10 cellular contexts compared by ENCODE assay signal in genomic region chr9:109780453-109781033, GRCh38. TPM values are rescaled to one million over a fixed set of nuclear protein-coding genes. Genes with fewer than 3 reads are reported as not detected.
DNase-seq lines count a peak whose midpoint lies in the region; ATAC-seq and TF ChIP-seq lines count a peak whose summit lies in the region.
"Had no signal": no experiment of that assay in that cellular context is flagged by ENCODE, and none has a peak within 500 bp of the region (broad histone marks: within the 10 kb centered on the region; RNA-seq: fewer than 3 reads in every experiment).

No MANE protein-coding gene starts in this region.

- H3K9me3 ChIP-seq in RWPE2 (ENCODE audit: severe bottlenecking) = no peaks in the 10 kb centered on the region
- H3K9me3 ChIP-seq in gastroesophageal sphincter = no peaks in the 10 kb centered on the region
- H3K9me3 ChIP-seq in trophoblast cell (ENCODE audit: insufficient read depth, low read depth, low read length) = no peaks in the 10 kb centered on the region

- ATAC-seq in RWPE2 (ENCODE audit: low read depth) (peak; percentile 33), gastroesophageal sphincter (no peak), GM19463 (IDR thresholded peaks at IDR 0.05; ENCODE audit: unreplicated experiment) (no peak)
- ATAC-seq in activated naive CD4-positive, alpha-beta T cell treated with anti-CD3 and anti-CD28 coated beads, Interleukin-2, amount 50 U/mL, for 72 hours = no peak

- DNase-seq in Daoy (ENCODE audit: low read depth) (peak; percentile 66), RWPE2 (ENCODE audit: low spot score) (no peak), trophoblast cell (no peak), occipital lobe (lab: John Stamatoyannopoulos, UW) (no peak), NCI-H82 (lab: John Stamatoyannopoulos, UW) (no peak)
- DNase-seq in activated naive CD4-positive, alpha-beta T cell treated with anti-CD3 and anti-CD28 coated beads, Interleukin-2, amount 50 U/mL, for 72 hours (ENCODE audit: low spot score in 2 of 2) = no peak
- DNase-seq: activated gamma-delta T cell treated with Interleukin-2 at 50 U/mL for 16 hours, KG1 had no signal

- peaks cover 7% of the 10 kb centered on the region for H3K79me1 ChIP-seq in trophoblast cell (ENCODE audit: low read length)

- peaks cover 4% of the 10 kb centered on the region for H3K79me2 ChIP-seq in trophoblast cell (ENCODE audit: control insufficient read depth, insufficient read depth, low read length, poor library complexity)

- peak overlapping the region; percentile 70 for H4K12ac ChIP-seq in trophoblast cell (ENCODE audit: low read depth, low read length)

- H3K27ac ChIP-seq in RWPE2 (ENCODE audit: poor library complexity, severe bottlenecking) = no peak overlapping the region
- peak overlapping the region in 3 of 4 donors; percentile 58 to 59 (median 59) for H3K27ac ChIP-seq in gastroesophageal sphincter
- H3K27ac ChIP-seq in trophoblast cell (ENCODE audit: low read depth, low read length) = peak overlapping the region; percentile 45

- no peaks in the 10 kb centered on the region for H3K9me3 Mint-ChIP-seq in activated naive CD4-positive, alpha-beta T cell treated with anti-CD3 and anti-CD28 coated beads, Interleukin-2, amount 50 U/mL, for 72 hours

- peak overlapping the region; percentile 68 for H2BK120ac ChIP-seq in trophoblast cell (ENCODE audit: insufficient read depth, low read length, poor library complexity)

- 0 to 4% methylated on average over 2 to 5 of the region's 16 CpGs for WGBS in gastroesophageal sphincter (ENCODE audit: low coverage in 1 of 2), 2 donors
- WGBS in trophoblast cell (ENCODE audit: extremely low coverage, insufficient coverage, insufficient read length) = no CpG with 5 or more reads among the region's 16 CpGs

- H3K27me3 ChIP-seq in RWPE2 (ENCODE audit: insufficient read depth, poor library complexity, severe bottlenecking) (no peaks in the 10 kb centered on the region), gastroesophageal sphincter (peaks cover 27% of the 10 kb centered on the region), trophoblast cell (ENCODE audit: insufficient read depth, low read length) (no peaks in the 10 kb centered on the region)

- H3K36me3 ChIP-seq in RWPE2 (ENCODE audit: low read depth) (no peaks in the 10 kb centered on the region), gastroesophageal sphincter (no peaks in the 10 kb centered on the region), trophoblast cell (ENCODE audit: control insufficient read depth in 1 of 2, insufficient read depth in 2 of 2, low read length in 2 of 2) (no peaks in the 10 kb centered on the region)

- no peak overlapping the region for H3K23ac ChIP-seq in trophoblast cell (ENCODE audit: low read length)

- no peak for TF ChIP-seq POLR2A in gastroesophageal sphincter (IDR thresholded peaks at IDR 0.05)

- peak overlapping the region; percentile 67 for H3K9ac ChIP-seq in trophoblast cell (ENCODE audit: low read length)

- peak overlapping the region; percentile 39 for H2BK12ac ChIP-seq in trophoblast cell (ENCODE audit: low read length)

- no peaks in the 10 kb centered on the region for H3K36me3 Mint-ChIP-seq in activated naive CD4-positive, alpha-beta T cell treated with anti-CD3 and anti-CD28 coated beads, Interleukin-2, amount 50 U/mL, for 72 hours

- H3K27ac Mint-ChIP-seq in activated naive CD4-positive, alpha-beta T cell treated with anti-CD3 and anti-CD28 coated beads, Interleukin-2, amount 50 U/mL, for 72 hours = no peak overlapping the region

- H3K14ac ChIP-seq in trophoblast cell (ENCODE audit: low read length) = peak overlapping the region; percentile 66

- no peak overlapping the region for H2AK5ac ChIP-seq in trophoblast cell (ENCODE audit: low read length)

- peak overlapping the region; percentile 79 for H2BK5ac ChIP-seq in trophoblast cell (ENCODE audit: low read depth, low read length, poor library complexity)

- no peak for TF ChIP-seq EP300 in gastroesophageal sphincter (IDR thresholded peaks at IDR 0.05)

- H3K4ac ChIP-seq in trophoblast cell (ENCODE audit: low read depth, low read length) = peak overlapping the region; percentile 19

- H3K18ac ChIP-seq in trophoblast cell (ENCODE audit: low read length) = peak overlapping the region; percentile 63

- H3K4me2 ChIP-seq in trophoblast cell (ENCODE audit: low read length) = peak overlapping the region; percentile 73

- H4K8ac ChIP-seq in trophoblast cell (ENCODE audit: low read depth, low read length) = peak overlapping the region; percentile 84

- peaks cover 5% of the 10 kb centered on the region for H3K4me1 ChIP-seq in RWPE2 (ENCODE audit: insufficient read depth, poor library complexity, severe bottlenecking)
- peaks cover 0 to 24% (median 0%) of the 10 kb centered on the region in 3 donors for H3K4me1 ChIP-seq in gastroesophageal sphincter
- H3K4me1 ChIP-seq in trophoblast cell (ENCODE audit: control insufficient read depth in 1 of 2, insufficient read depth in 2 of 2, low read length in 2 of 2) = peaks cover 6 to 16% of the 10 kb centered on the region in 2 experiments

- H3K4me3 ChIP-seq in RWPE2 (ENCODE audit: severe bottlenecking) (peak overlapping the region; percentile 81), gastroesophageal sphincter (peak overlapping the region; percentile 40 to 59), trophoblast cell (ENCODE audit: low read depth, low read length) (peak overlapping the region; percentile 79)

- TF ChIP-seq CTCF in RWPE2 (IDR thresholded peaks at IDR 0.05; ENCODE audit: poor library complexity, severe bottlenecking) (no peak), gastroesophageal sphincter (IDR thresholded peaks at IDR 0.05) (no peak)

- H2AFZ ChIP-seq in trophoblast cell (ENCODE audit: insufficient read depth, low read length, poor library complexity) = peak overlapping the region; percentile 72

- H4K91ac ChIP-seq in trophoblast cell (ENCODE audit: low read depth, low read length) = peak overlapping the region; percentile 93

RNA-seq across cellular contexts. Expression of gene PALM2AKAP2, which starts 0.5 kb away (rescaled TPM):
- total RNA-seq in Daoy (2014; rRNA removed; shearing (Covaris generic)) = 26.9 and 27.4 TPM in 2 replicates
- total RNA-seq in gastroesophageal sphincter (1 to 10 TPM; 2.0 to 8.2 (median 3.6) TPM), occipital lobe (5.0 TPM)
- polyA plus RNA-seq in trophoblast cell (2013) = 5.6 and 6.9 TPM in 2 replicates
- 1 to 10 TPM in 1 of 2 donors, not detected in 1; 5.0 TPM for total RNA-seq in activated naive CD4-positive, alpha-beta T cell treated with anti-CD3 and anti-CD28 coated beads, Interleukin-2, amount 50 U/mL, for 72 hours
